Comparison of ENCODE assay signal across 1 cellular context in the genomic region with DNA sequence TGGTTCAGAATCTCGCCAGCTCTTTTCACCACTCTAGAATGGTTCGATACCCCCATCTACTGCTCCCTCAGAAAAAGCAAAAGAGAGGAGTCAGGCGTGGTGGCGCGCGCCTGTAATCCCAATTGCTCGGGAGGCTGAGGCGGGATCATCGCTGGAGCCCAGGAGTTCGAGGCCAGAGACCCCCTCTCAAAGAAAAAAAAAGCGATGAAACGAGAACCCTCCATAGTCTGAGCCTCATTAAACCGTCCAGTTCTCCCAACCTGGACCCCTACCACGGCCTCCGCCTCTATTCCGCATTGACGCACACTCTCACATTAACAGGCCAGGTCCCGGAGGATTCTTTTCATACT.
TF ChIP-seq lines count a peak whose summit lies in the region.

No MANE protein-coding gene starts in this region.

TF ChIP-seq in HepG2, 621 proteins besides CTCF, POLR2A, EP300 and RAD21:
- no peak for TF ChIP-seq ZEB1 (IDR thresholded peaks at IDR 0.05; ENCODE audit: insufficient replicate concordance, low read depth)
TF ChIP-seq in HepG2: peak in this region for 0.
